8 cellular contexts compared by ENCODE assay signal in genomic region chr15:51846463-51847230, GRCh38. TPM values are rescaled to one million over a fixed set of nuclear protein-coding genes. Genes with fewer than 3 reads are reported as not detected.
DNase-seq lines count a peak whose midpoint lies in the region; ATAC-seq and TF ChIP-seq lines count a peak whose summit lies in the region.

No MANE protein-coding gene starts in this region.

- intact Hi-C loops in CD8-positive, alpha-beta T cell (cut with DNase I, micrococcal nuclease): loop anchor here (2.0 kb wide), 2 partner anchors 14 to 16 kb away; no protein-coding TSS in a partner anchor
- intact Hi-C loops in naive thymus-derived CD4-positive, alpha-beta T cell (cut with micrococcal nuclease): no loop called here

- ATAC-seq in CD8-positive, alpha-beta T cell: peak; percentile 65
- peak; percentile 55 for ATAC-seq in naive thymus-derived CD4-positive, alpha-beta T cell
- no peak for ATAC-seq in GM21825 (IDR thresholded peaks at IDR 0.05; ENCODE audit: unreplicated experiment)

- peaks cover 79% of the 10 kb centered on the region for H3K4me1 Mint-ChIP-seq in CD8-positive, alpha-beta T cell (ENCODE audit: low read depth)
- H3K4me1 Mint-ChIP-seq in naive thymus-derived CD4-positive, alpha-beta T cell: peaks cover 52 to 98% (median 81%) of the 10 kb centered on the region in 7 donors

- TF ChIP-seq CTCF in CD8-positive, alpha-beta T cell (IDR thresholded peaks at IDR 0.05): no peak
- TF ChIP-seq CTCF in cardiac fibroblast (IDR thresholded peaks at IDR 0.05; ENCODE audit: low read depth, low read length): no peak

- H3K4me3 ChIP-seq in CD8-positive, alpha-beta T cell (ENCODE audit: low read depth, low read length): no peak overlapping the region
- no peak overlapping the region for H3K4me3 ChIP-seq in cardiac fibroblast (replicated peaks in 1 of 2; ENCODE audit: low read depth in 2 of 2, low read length in 2 of 2)
- H3K4me3 ChIP-seq in naive thymus-derived CD4-positive, alpha-beta T cell (ENCODE audit: low read length): no peak overlapping the region

- peaks cover 4% of the 10 kb centered on the region for H3K36me3 Mint-ChIP-seq in CD8-positive, alpha-beta T cell
- H3K36me3 Mint-ChIP-seq in naive thymus-derived CD4-positive, alpha-beta T cell: peaks cover 0 to 13% (median 3%) of the 10 kb centered on the region in 5 donors

- no peaks in the 10 kb centered on the region for H3K9me3 ChIP-seq in CD8-positive, alpha-beta T cell (ENCODE audit: low read length)
- H3K9me3 ChIP-seq in naive thymus-derived CD4-positive, alpha-beta T cell (ENCODE audit: control insufficient read depth in 2 of 3, low read length in 3 of 3): no peaks in the 10 kb centered on the region

- POLR2A ChIA-PET in CD8-positive, alpha-beta T cell (lab: Charles Lee): no interaction called here
- POLR2A ChIA-PET in naive thymus-derived CD4-positive, alpha-beta T cell (lab: Charles Lee): interaction anchor here (1.2 to 1.5 kb wide), 2 partner anchors 8 to 20 kb away, joined by 3 to 6 read pairs; no protein-coding TSS in a partner anchor

- peaks cover 36% of the 10 kb centered on the region for H3K4me1 ChIP-seq in CD8-positive, alpha-beta T cell (ENCODE audit: insufficient read depth, low read length)
- peaks cover 18 to 41% of the 10 kb centered on the region in 2 donors for H3K4me1 ChIP-seq in naive thymus-derived CD4-positive, alpha-beta T cell (ENCODE audit: control insufficient read depth in 2 of 2, insufficient read depth in 2 of 2, low read length in 2 of 2)

- H3K27ac ChIP-seq in CD8-positive, alpha-beta T cell (ENCODE audit: low read depth, low read length): no peak overlapping the region
- no peak overlapping the region for H3K27ac ChIP-seq in naive thymus-derived CD4-positive, alpha-beta T cell (ENCODE audit: low read depth, low read length)

- no peaks in the 10 kb centered on the region for H3K9me3 Mint-ChIP-seq in CD8-positive, alpha-beta T cell
- no peaks in the 10 kb centered on the region for H3K9me3 Mint-ChIP-seq in naive thymus-derived CD4-positive, alpha-beta T cell

- H3K4me3 Mint-ChIP-seq in CD8-positive, alpha-beta T cell: peak overlapping the region; percentile 16
- H3K4me3 Mint-ChIP-seq in naive thymus-derived CD4-positive, alpha-beta T cell: peak overlapping the region in 9 of 10 donors; percentile 13 to 68 (median 44)

- CTCF ChIA-PET in CD8-positive, alpha-beta T cell (lab: Charles Lee): no interaction called here
- CTCF ChIA-PET in naive thymus-derived CD4-positive, alpha-beta T cell (lab: Charles Lee): no interaction called here

- H3K36me3 ChIP-seq in CD8-positive, alpha-beta T cell (ENCODE audit: insufficient read depth, low read length): no peaks in the 10 kb centered on the region
- H3K36me3 ChIP-seq in naive thymus-derived CD4-positive, alpha-beta T cell (ENCODE audit: control insufficient read depth in 2 of 3, insufficient read depth in 3 of 3, low read length in 3 of 3): no peaks in the 10 kb centered on the region

- DNase-seq in CD8-positive, alpha-beta T cell: peak in 1 of 7 experiments; percentile 10
- DNase-seq in NCI-H2171 treated with DMSO at 0.1 percent for 48 hours (lab: John Stamatoyannopoulos, UW) (peak; percentile 49), cardiac fibroblast (ENCODE audit: low read depth in 2 of 2) (peak; percentile 81 to 91), SHP77 (lab: John Stamatoyannopoulos, UW) (no peak), DMS79 treated with DMSO at 0.1 percent for 48 hours (lab: John Stamatoyannopoulos, UW) (no peak), NCI-H1436 treated with DMSO at 0.1 percent for 48 hours (lab: John Stamatoyannopoulos, UW) (no peak)
- no peak for DNase-seq in naive thymus-derived CD4-positive, alpha-beta T cell

- no peaks in the 10 kb centered on the region for H3K27me3 ChIP-seq in CD8-positive, alpha-beta T cell (ENCODE audit: insufficient read depth, low read length)
- no peaks in the 10 kb centered on the region for H3K27me3 ChIP-seq in naive thymus-derived CD4-positive, alpha-beta T cell (ENCODE audit: control insufficient read depth in 2 of 2, insufficient read depth in 2 of 2, low read length in 2 of 2)

- no peaks in the 10 kb centered on the region for H3K27me3 Mint-ChIP-seq in CD8-positive, alpha-beta T cell (ENCODE audit: low read depth)
- no peaks in the 10 kb centered on the region for H3K27me3 Mint-ChIP-seq in naive thymus-derived CD4-positive, alpha-beta T cell

- peak overlapping the region; percentile 37 for H3K27ac Mint-ChIP-seq in CD8-positive, alpha-beta T cell
- peak overlapping the region in 5 of 9 donors; percentile 15 to 50 (median 26) for H3K27ac Mint-ChIP-seq in naive thymus-derived CD4-positive, alpha-beta T cell

RNA-seq across cellular contexts. Expression of gene TMOD3, which starts 17.2 kb away (rescaled TPM):
- total RNA-seq in CD8-positive, alpha-beta T cell: 10 to 100 TPM; 32.7 to 32.9 TPM
- total RNA-seq in naive thymus-derived CD4-positive, alpha-beta T cell: 10 to 100 TPM; 46.5 to 75.9 (median 50.4) TPM
- polyA plus RNA-seq in naive thymus-derived CD4-positive, alpha-beta T cell: 10 to 100 TPM; 25.5 to 25.6 TPM

Comparison
In these comparisons a context has a peak if more than half of its experiments do, and no peak if none do; other contexts are left out.
1. DNase-seq: peak in NCI-H2171 treated with DMSO at 0.1 percent for 48 hours (single experiment) and cardiac fibroblast (2 of 2); none in naive thymus-derived CD4-positive, alpha-beta T cell (0 of 9), SHP77 (0 of 2), DMS79 treated with DMSO at 0.1 percent for 48 hours (single experiment) and NCI-H1436 treated with DMSO at 0.1 percent for 48 hours (single experiment).
2. intact Hi-C loops: an anchor here in CD8-positive, alpha-beta T cell (2.0 kb wide); none called in naive thymus-derived CD4-positive, alpha-beta T cell.